Comparison of ENCODE assay signal across 8 cellular contexts in genomic region chr14:77097006-77097688, GRCh38. TPM values are rescaled to one million over a fixed set of nuclear protein-coding genes. Genes with fewer than 3 reads are reported as not detected.
DNase-seq lines count a peak whose midpoint lies in the region; ATAC-seq and TF ChIP-seq lines count a peak whose summit lies in the region.

No MANE protein-coding gene starts in this region.

- no peaks in the 10 kb centered on the region for H3K27me3 ChIP-seq in thoracic aorta (replicated peaks; ENCODE audit: insufficient read depth)

- peak overlapping the region; percentile 96 for H3K4me3 ChIP-seq in thoracic aorta

- H3K4me3 Mint-ChIP-seq in IgD-negative memory B cell: peak overlapping the region; percentile 91 to 99 (median 96)

- ATAC-seq in thoracic aorta (ENCODE audit: insufficient number of reproducible peaks, low FRiP score, low read depth) (peak; percentile 26), sciatic nerve (no peak)

- H3K36me3 ChIP-seq in thoracic aorta: no peaks in the 10 kb centered on the region

- H3K9me3 Mint-ChIP-seq in IgD-negative memory B cell: no peaks in the 10 kb centered on the region

- H3K27ac ChIP-seq in angular gyrus (ENCODE audit: low read depth, low read length) (peak overlapping the region; percentile 95), thoracic aorta (peak overlapping the region; percentile 98)

- peak overlapping the region; percentile 83 to 100 (median 99) for H3K27ac Mint-ChIP-seq in IgD-negative memory B cell

- peaks cover 26 to 43% of the 10 kb centered on the region in 2 donors for H3K4me1 ChIP-seq in thoracic aorta (ENCODE audit: control insufficient read depth in 1 of 2, low read depth in 2 of 2)

- peaks cover 3% of the 10 kb centered on the region for H3K36me3 Mint-ChIP-seq in IgD-negative memory B cell

- DNase-seq in DMS79 treated with DMSO at 0.1 percent for 48 hours (lab: John Stamatoyannopoulos, UW): peak; percentile 64
- no peak for DNase-seq in DMS79 (lab: John Stamatoyannopoulos, UW)
- DNase-seq in kidney tubule cell (ENCODE audit: low spot score): peak; percentile 45
- DNase-seq in thoracic aorta (ENCODE audit: low spot score): no peak
- DNase-seq in effector CD8-positive, alpha-beta T cell (lab: John Stamatoyannopoulos, UW): no peak
- DNase-seq in sciatic nerve (ENCODE audit: low spot score): no peak

- intact Hi-C loops in sciatic nerve (cut with DNase I): no loop called here

- peaks cover 32 to 42% (median 41%) of the 10 kb centered on the region in 3 donors for H3K4me1 Mint-ChIP-seq in IgD-negative memory B cell

- no peaks in the 10 kb centered on the region for H3K27me3 Mint-ChIP-seq in IgD-negative memory B cell

- no peak for TF ChIP-seq CTCF in thoracic aorta (IDR thresholded peaks at IDR 0.05)

- H3K9me3 ChIP-seq in thoracic aorta: no peaks in the 10 kb centered on the region

RNA-seq across cellular contexts. Expression of gene CIPC, which starts 0.9 kb away (rescaled TPM):
- polyA plus RNA-seq in IgD-negative memory B cell: 14.7 TPM
- total RNA-seq in thoracic aorta (10 to 100 TPM; 38.3 to 44.4 TPM), sciatic nerve (39.5 TPM)

RNA-seq across cellular contexts. Expression of gene ZDHHC22, which starts 44.4 kb away (rescaled TPM):
- polyA plus RNA-seq in IgD-negative memory B cell: not detected
- not detected for total RNA-seq in thoracic aorta
- not detected for total RNA-seq in sciatic nerve

Comparison
In these comparisons a context has a peak if more than half of its experiments do, and no peak if none do; other contexts are left out.
1. DNase-seq: peak in DMS79 treated with DMSO at 0.1 percent for 48 hours (single experiment) and kidney tubule cell (single experiment); none in DMS79 (single experiment), thoracic aorta (single experiment), effector CD8-positive, alpha-beta T cell (single experiment) and sciatic nerve (single experiment).